Comparison of ENCODE assay signal across 8 cellular contexts in genomic region chr15:77953926-77954325, GRCh38.
DNase-seq lines count a peak whose midpoint lies in the region; ATAC-seq, FAIRE-seq and TF ChIP-seq lines count a peak whose summit lies in the region.
"Not testable (repeated sequence)": the region's sequence is repeated elsewhere in the genome, so short reads cannot be mapped to it uniquely, and the experiment has no call there.

No MANE protein-coding gene starts in this region.

- H4K20me1 ChIP-seq in PC-3 (ENCODE audit: low read length) = not testable (repeated sequence)

- not testable (repeated sequence) for H3K9me2 ChIP-seq in PC-3 (replicated peaks; ENCODE audit: low read length)

- not testable (repeated sequence) for H3K4me1 ChIP-seq in PC-3 (ENCODE audit: insufficient read depth, low read length)

- peak; percentile 40 for FAIRE-seq in GM12891 (lab: Jason Lieb, UNC)

- DNase-seq in ACHN (peak; percentile 35), KBM-7 (peak; percentile 70), PC-3 (peak; percentile 47), fibroblast of the aortic adventitia (ENCODE audit: low read depth) (peak; percentile 34)
- DNase-seq in GM12891 (ENCODE audit: insufficient read length, low spot score); activated naive CD8-positive, alpha-beta T cell treated with anti-CD3 and anti-CD28 coated beads, Interleukin-2, amount 10 ng/mL, durations not matched to agents 7 days and 5 days: not testable (repeated sequence)
- DNase-seq in activated CD4-positive, alpha-beta memory T cell treated with anti-CD3 and anti-CD28 coated beads for 36 hours = peak; percentile 71
- peak; percentile 42 for DNase-seq in stimulated activated CD4-positive, alpha-beta T cell treated with anti-CD3 and anti-CD28 coated beads, Interleukin-4, amount 100 ng/mL, for 24 hours

- not testable (repeated sequence) for H3K27me3 Mint-ChIP-seq in activated CD4-positive, alpha-beta memory T cell treated with anti-CD3 and anti-CD28 coated beads for 36 hours
- H3K27me3 Mint-ChIP-seq in activated naive CD8-positive, alpha-beta T cell treated with anti-CD3 and anti-CD28 coated beads, Interleukin-2, amount 10 ng/mL, durations not matched to agents 7 days and 5 days = peaks cover 21% of the 10 kb centered on the region

- H3K36me3 Mint-ChIP-seq in activated CD4-positive, alpha-beta memory T cell treated with anti-CD3 and anti-CD28 coated beads for 36 hours; activated naive CD8-positive, alpha-beta T cell treated with anti-CD3 and anti-CD28 coated beads, Interleukin-2, amount 10 ng/mL, durations not matched to agents 7 days and 5 days: not testable (repeated sequence)

- not testable (repeated sequence) for TF ChIP-seq CTCF in PC-3 (conservative IDR thresholded peaks at IDR 0.05; ENCODE audit: low read depth, low read length); fibroblast of the aortic adventitia (IDR thresholded peaks at IDR 0.05; ENCODE audit: insufficient read depth, low read length)

- CTCF ChIA-PET in PC-3 (lab: Charles Lee) = not testable (repeated sequence)
- CTCF ChIA-PET in activated CD4-positive, alpha-beta memory T cell treated with anti-CD3 and anti-CD28 coated beads for 36 hours (lab: Charles Lee) = interaction anchor here (0.6 to 1.9 kb wide), 5 partner anchors 12 to 242 kb away, joined by 3 to 8 read pairs (median 4); no protein-coding TSS in a partner anchor

- H3F3A ChIP-seq in PC-3 (ENCODE audit: low read length, unreplicated experiment) = not testable (repeated sequence)

- not testable (repeated sequence) for TF ChIP-seq POLR2A in GM12891 (IDR thresholded peaks at IDR 0.05; ENCODE audit: low read depth, low read length)

- H3K4me1 Mint-ChIP-seq in activated CD4-positive, alpha-beta memory T cell treated with anti-CD3 and anti-CD28 coated beads for 36 hours (ENCODE audit: low read depth) = peaks cover 13% of the 10 kb centered on the region
- peaks cover 15% of the 10 kb centered on the region for H3K4me1 Mint-ChIP-seq in activated naive CD8-positive, alpha-beta T cell treated with anti-CD3 and anti-CD28 coated beads, Interleukin-2, amount 10 ng/mL, durations not matched to agents 7 days and 5 days

- BruUV-seq in PC-3 (replicated peaks; lab: Mats Ljungman, UMichigan) = not testable (repeated sequence)

- not testable (repeated sequence) for H3K27me3 ChIP-seq in PC-3 (ENCODE audit: low read length)

- peak overlapping the region; percentile 2 for H3K4me3 Mint-ChIP-seq in activated CD4-positive, alpha-beta memory T cell treated with anti-CD3 and anti-CD28 coated beads for 36 hours
- not testable (repeated sequence) for H3K4me3 Mint-ChIP-seq in activated naive CD8-positive, alpha-beta T cell treated with anti-CD3 and anti-CD28 coated beads, Interleukin-2, amount 10 ng/mL, durations not matched to agents 7 days and 5 days

- POLR2A ChIA-PET in PC-3 (lab: Charles Lee; ENCODE audit: unreplicated experiment); activated naive CD8-positive, alpha-beta T cell treated with anti-CD3 and anti-CD28 coated beads, Interleukin-2, amount 10 ng/mL, durations not matched to agents 7 days and 5 days (lab: Charles Lee): not testable (repeated sequence)
- POLR2A ChIA-PET in activated CD4-positive, alpha-beta memory T cell treated with anti-CD3 and anti-CD28 coated beads for 36 hours (lab: Charles Lee) = interaction anchor here (0.8 kb wide), 1 partner anchor 154 kb away, joined by 3 read pairs; no protein-coding TSS in a partner anchor

- intact Hi-C loops in PC-3 (cut with micrococcal nuclease) = not testable (repeated sequence)
- intact Hi-C loops in activated CD4-positive, alpha-beta memory T cell treated with anti-CD3 and anti-CD28 coated beads for 36 hours (cut with micrococcal nuclease) = loop anchor here (10.0 kb wide), 2 partner anchors 49 to 81 kb away; no protein-coding TSS in a partner anchor

- not testable (repeated sequence) for H3K9me3 Mint-ChIP-seq in activated CD4-positive, alpha-beta memory T cell treated with anti-CD3 and anti-CD28 coated beads for 36 hours; activated naive CD8-positive, alpha-beta T cell treated with anti-CD3 and anti-CD28 coated beads, Interleukin-2, amount 10 ng/mL, durations not matched to agents 7 days and 5 days

- H2AFZ ChIP-seq in PC-3 (ENCODE audit: low read length) = not testable (repeated sequence)

- not testable (repeated sequence) for H3K79me2 ChIP-seq in PC-3 (ENCODE audit: low read length)

- peak overlapping the region; percentile 14 for H3K27ac Mint-ChIP-seq in activated CD4-positive, alpha-beta memory T cell treated with anti-CD3 and anti-CD28 coated beads for 36 hours
- H3K27ac Mint-ChIP-seq in activated naive CD8-positive, alpha-beta T cell treated with anti-CD3 and anti-CD28 coated beads, Interleukin-2, amount 10 ng/mL, durations not matched to agents 7 days and 5 days = peak overlapping the region; percentile 50

- H3K27ac ChIP-seq in PC-3 (ENCODE audit: low read length) = not testable (repeated sequence)

- not testable (repeated sequence) for H3K4me2 ChIP-seq in PC-3 (ENCODE audit: low read length)

- peak; percentile 55; the same call in 1 of the 2 replicates for ATAC-seq in PC-3
- peak; percentile 75 for ATAC-seq in activated naive CD8-positive, alpha-beta T cell treated with anti-CD3 and anti-CD28 coated beads, Interleukin-2, amount 10 ng/mL, durations not matched to agents 7 days and 5 days (ENCODE audit: low read depth)

- in situ Hi-C loops in ACHN (cut with HindIII; ENCODE audit: low pct_ligation_motif_present, low pct_unique_long_range_greater_than_20kb, low sequenced_read_pairs) = not testable (repeated sequence)
- in situ Hi-C loops in KBM-7 (cut with MboI; ENCODE audit: low pct_unique_long_range_greater_than_20kb, low sequenced_read_pairs) = loop anchor here (25.0 kb wide), 1 partner anchor 283 kb away; the partner anchor contains the start of gene ACSBG1

- not testable (repeated sequence) for H3K9me3 ChIP-seq in PC-3 (ENCODE audit: low read length)

- not testable (repeated sequence) for H3K4me3 ChIP-seq in PC-3 (ENCODE audit: low read length); fibroblast of the aortic adventitia (ENCODE audit: low read depth, low read length)

- H3K36me3 ChIP-seq in PC-3 (ENCODE audit: low read depth, low read length) = not testable (repeated sequence)

- not testable (repeated sequence) for H3K9ac ChIP-seq in PC-3 (ENCODE audit: low read length)
